Comparison of ENCODE assay signal across 23 cellular contexts in genomic region chr11:24935059-24935458, GRCh38.
"Had no signal": no experiment of that assay in that cellular context is flagged by ENCODE, and none has a peak within 500 bp of the region (broad histone marks: within the 10 kb centered on the region; RNA-seq: fewer than 3 reads in every experiment).

No MANE protein-coding gene starts in this region.

- H3K4me2 ChIP-seq: smooth muscle cell had no signal

- H3K27ac ChIP-seq: brain microvascular endothelial cell, gastroesophageal sphincter, heart right ventricle, thoracic aorta, WERI-Rb-1 had no signal

- H3K9me3 ChIP-seq: thoracic aorta had no signal

- DNase-seq: activated CD4-positive, alpha-beta T cell treated with anti-CD3 and anti-CD28 coated beads, Interleukin-2, amount 10 ng/mL, durations not matched to agents 7 days and 5 days; activated CD4-positive, CD25-positive, alpha-beta regulatory T cell treated with anti-CD3 and anti-CD28 coated beads, Interleukin-2, amount 50 U/mL, for 72 hours; activated CD8-positive, alpha-beta memory T cell treated with anti-CD3 and anti-CD28 coated beads, Interleukin-2, amount 10 ng/mL, durations not matched to agents 7 days and 5 days; activated CD8-positive, alpha-beta T cell treated with anti-CD3 and anti-CD28 coated beads for 36 hours; activated gamma-delta T cell treated with Interleukin-2 at 50 U/mL for 16 hours; aorta; brain microvascular endothelial cell; caudate nucleus; effector memory CD4-positive, alpha-beta T cell; heart right ventricle; left colon; naive thymus-derived CD4-positive, alpha-beta T cell; occipital lobe; stimulated activated CD4-positive, alpha-beta T cell treated with anti-CD3 and anti-CD28 coated beads, Interleukin-15, amount 100 ng/mL, for 24 hours; stimulated activated CD4-positive, alpha-beta T cell treated with anti-CD3 and anti-CD28 coated beads, Interleukin-2, amount 100 ng/mL, for 48 hours; stimulated activated CD8-positive, alpha-beta memory T cell treated with anti-CD3 and anti-CD28 coated beads, Interleukin-4, amount 100 ng/mL, for 48 hours; stimulated activated naive CD4-positive, alpha-beta T cell; T-cell; WERI-Rb-1 had no signal

- H3K36me3 ChIP-seq: brain microvascular endothelial cell, gastroesophageal sphincter, heart right ventricle, thoracic aorta, WERI-Rb-1 had no signal

- H3K4me1 ChIP-seq: gastroesophageal sphincter, heart right ventricle had no signal

- H3K27me3 ChIP-seq: brain microvascular endothelial cell, gastroesophageal sphincter, heart right ventricle had no signal

- H3K4me3 ChIP-seq: gastroesophageal sphincter, heart right ventricle, smooth muscle cell, thoracic aorta had no signal

- ATAC-seq: activated CD8-positive, alpha-beta memory T cell treated with anti-CD3 and anti-CD28 coated beads, Interleukin-2, amount 10 ng/mL, durations not matched to agents 7 days and 5 days; activated CD8-positive, alpha-beta T cell treated with anti-CD3 and anti-CD28 coated beads for 36 hours; gastroesophageal sphincter; heart right ventricle; left colon; naive thymus-derived CD4-positive, alpha-beta T cell; sciatic nerve; T-cell had no signal
